1 cellular context compared by ENCODE assay signal in genomic region chr4:123446791-123447474, GRCh38.
TF ChIP-seq lines count a peak whose summit lies in the region.

No MANE protein-coding gene starts in this region.

TF ChIP-seq in HepG2, 621 proteins besides CTCF, POLR2A, EP300 and RAD21 (continues in another document):
- TF ChIP-seq FOXP1 (IDR thresholded peaks at IDR 0.05) (no peak), FOXP1 (CRISPR knock-in tag; IDR thresholded peaks at IDR 0.05) (peak; percentile 28; the same call in 1 of the 2 replicates), SOX5 (CRISPR knock-in tag; IDR thresholded peaks at IDR 0.05; ENCODE audit: borderline replicate concordance) (peak; percentile 34; the same call in 1 of the 2 replicates), ZNF609 (CRISPR knock-in tag; IDR thresholded peaks at IDR 0.05; ENCODE audit: borderline replicate concordance) (no peak), CEBPG (CRISPR knock-in tag; IDR thresholded peaks at IDR 0.05) (peak; percentile 69), HDAC1 (CRISPR knock-in tag; IDR thresholded peaks at IDR 0.05) (no peak), PCBP2 (optimal IDR thresholded peaks at IDR 0.05; ENCODE audit: low read depth, low read length, poor library complexity, severe bottlenecking) (peak; percentile 80), ZNF337 (CRISPR knock-in tag; IDR thresholded peaks at IDR 0.05; ENCODE audit: borderline replicate concordance, low read depth) (0 out of 2 replicates have a peak, but pooled peaks have one; percentile 30), RAD51 (IDR thresholded peaks at IDR 0.05; ENCODE audit: borderline replicate concordance) (no peak), AKNA (CRISPR knock-in tag; IDR thresholded peaks at IDR 0.05; ENCODE audit: borderline replicate concordance) (no peak), HDAC2 (CRISPR knock-in tag; IDR thresholded peaks at IDR 0.05) (peak; percentile 51; the same call in 1 of the 2 replicates), BCLAF1 (IDR thresholded peaks at IDR 0.05) (no peak), TEAD3 (CRISPR knock-in tag; optimal IDR thresholded peaks at IDR 0.05; ENCODE audit: borderline replicate concordance) (peak; percentile 37), SAP130 (CRISPR knock-in tag; IDR thresholded peaks at IDR 0.05; ENCODE audit: low read depth) (0 out of 2 replicates have a peak, but pooled peaks have one; percentile 13), ATM (IDR thresholded peaks at IDR 0.05; ENCODE audit: borderline replicate concordance) (no peak), TFDP2 (CRISPR knock-in tag; IDR thresholded peaks at IDR 0.05) (no peak), ZNF333 (CRISPR knock-in tag; IDR thresholded peaks at IDR 0.05; ENCODE audit: borderline replicate concordance) (no peak), MED1 (CRISPR knock-in tag; IDR thresholded peaks at IDR 0.05) (peak; percentile 38; the same call in 1 of the 2 replicates), MIXL1 (CRISPR knock-in tag; IDR thresholded peaks at IDR 0.05) (0 out of 2 replicates have a peak, but pooled peaks have one; percentile 40), ZNF749 (CRISPR knock-in tag; IDR thresholded peaks at IDR 0.05; ENCODE audit: borderline replicate concordance) (no peak), SOX13 (IDR thresholded peaks at IDR 0.05) (no peak), SOX13 (CRISPR knock-in tag; conservative IDR thresholded peaks at IDR 0.05 in 1 of 2, IDR thresholded peaks at IDR 0.05 in 1 of 2) (0 out of 4 replicates have a peak, but pooled peaks of 1 of the 2 experiments have one; percentile 18), ZSCAN25 (CRISPR knock-in tag; IDR thresholded peaks at IDR 0.05) (peak; percentile 86), FOXP4 (CRISPR knock-in tag; IDR thresholded peaks at IDR 0.05) (peak; percentile 35; the same call in 1 of the 2 replicates), ZNF484 (CRISPR knock-in tag; IDR thresholded peaks at IDR 0.05; ENCODE audit: borderline replicate concordance, low read depth) (no peak), ZNF20 (CRISPR knock-in tag; IDR thresholded peaks at IDR 0.05) (no peak), FOXM1 (CRISPR knock-in tag; IDR thresholded peaks at IDR 0.05) (no peak), ZNF614 (CRISPR knock-in tag; IDR thresholded peaks at IDR 0.05; ENCODE audit: borderline replicate concordance) (0 out of 2 replicates have a peak, but pooled peaks have one; percentile 15), ZSCAN29 (CRISPR knock-in tag; conservative IDR thresholded peaks at IDR 0.05) (no peak), ZMYM4 (CRISPR knock-in tag; IDR thresholded peaks at IDR 0.05) (0 out of 2 replicates have a peak, but pooled peaks have one; percentile 21), RXRA (CRISPR knock-in tag; IDR thresholded peaks at IDR 0.05) (no peak), PAXIP1 (CRISPR knock-in tag; conservative IDR thresholded peaks at IDR 0.05) (peak; percentile 53; the same call in 1 of the 2 replicates), BCL6 (CRISPR knock-in tag; IDR thresholded peaks at IDR 0.05) (peak; percentile 67), ZNF766 (CRISPR knock-in tag; IDR thresholded peaks at IDR 0.05; ENCODE audit: borderline replicate concordance) (no peak), NFIC (IDR thresholded peaks at IDR 0.05; ENCODE audit: low read length) (0 out of 2 replicates have a peak, but pooled peaks have one; percentile 27), ZNF580 (CRISPR knock-in tag; IDR thresholded peaks at IDR 0.05; ENCODE audit: borderline replicate concordance, low read depth) (no peak)
